Comparison of ENCODE assay signal across 18 cellular contexts in the genomic region with DNA sequence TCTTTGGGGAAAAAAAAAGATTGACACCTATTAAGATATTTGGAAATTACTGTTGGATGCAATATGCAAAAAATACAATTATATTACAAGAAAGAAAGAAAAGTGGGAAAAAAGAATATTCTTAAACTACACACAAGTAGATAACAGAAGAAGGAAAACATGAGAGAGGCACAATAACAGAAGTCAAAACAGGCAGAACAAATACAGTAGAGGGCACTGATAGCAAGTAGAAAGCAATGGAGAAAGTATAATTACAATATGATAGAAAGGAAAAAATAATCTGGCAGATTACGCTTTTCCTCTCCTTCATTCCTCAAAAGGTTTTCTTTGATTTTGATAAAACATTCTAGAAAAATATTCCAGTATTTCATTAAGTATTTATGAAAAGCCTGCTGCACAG.
DNase-seq lines count a peak whose midpoint lies in the region; ATAC-seq, FAIRE-seq and TF ChIP-seq lines count a peak whose summit lies in the region.
"Had no signal": no experiment of that assay in that cellular context is flagged by ENCODE, and none has a peak within 500 bp of the region (broad histone marks: within the 10 kb centered on the region; RNA-seq: fewer than 3 reads in every experiment).

No MANE protein-coding gene starts in this region.

- ATAC-seq in heart left ventricle (peak in 1 of 4 donors; percentile 56), Right ventricle myocardium inferior (no peak), T-helper 17 cell (no peak), GM21825 (IDR thresholded peaks at IDR 0.05; ENCODE audit: unreplicated experiment) (no peak)
- ATAC-seq: CD8-positive, alpha-beta T cell had no signal

- H3K27me3 ChIP-seq in heart left ventricle: no peaks in the 10 kb centered on the region

- peaks cover 19% of the 10 kb centered on the region for H3K4me1 Mint-ChIP-seq in T-helper 17 cell

- intact Hi-C loops in heart left ventricle (cut with DNase I): no loop called here
- intact Hi-C loops in Right ventricle myocardium inferior (cut with DNase I): loop anchor here (5.0 kb wide), 1 partner anchor 70 kb away; a partner anchor contains a TSS

- H3K4me3 ChIP-seq in heart left ventricle: no peak overlapping the region

- no peaks in the 10 kb centered on the region for H3K27me3 Mint-ChIP-seq in T-helper 17 cell

- DNase-seq in heart left ventricle (no peak), Right ventricle myocardium inferior (ENCODE audit: missing footprints) (no peak), T-helper 17 cell (no peak), frontal cortex (ENCODE audit: low spot score in 2 of 2) (no peak), superior temporal gyrus (ENCODE audit: extremely low spot score) (peak; percentile 77), RPMI8226 (no peak)
- no peak for DNase-seq in NK-92 treated with Interleukin-12 subunit alpha and Interleukin-12 subunit beta, amount 100 ng/mL, for 24 hours (lab: John Stamatoyannopoulos, UW)
- DNase-seq: CD8-positive, alpha-beta T cell; DMS79; effector CD8-positive, alpha-beta T cell; kidney glomerular epithelial cell; NCI-H1105 treated with DMSO at 0.1 percent for 48 hours; NCI-H774; stimulated activated CD4-positive, alpha-beta T cell treated with anti-CD3 and anti-CD28 coated beads, Interleukin-12 subunit alpha, Interleukin-12 subunit beta, amount 100 ng/mL, for 4 hours; T-helper 1 cell had no signal

- peak; percentile 87 for FAIRE-seq in frontal cortex (lab: Jason Lieb, UNC)
- FAIRE-seq: RCC 7860 had no signal

- 57 to 80% (median 68%) methylated on average over 1 of the region's 1 CpG for WGBS in heart left ventricle, 4 donors

- peaks cover 0 to 30% (median 8%) of the 10 kb centered on the region in 12 donors for H3K4me1 ChIP-seq in heart left ventricle

- peaks cover 7% of the 10 kb centered on the region for H3K36me3 Mint-ChIP-seq in T-helper 17 cell (ENCODE audit: low read depth)

- H3K36me3 ChIP-seq in heart left ventricle: peaks cover 0 to 32% (median 15%) of the 10 kb centered on the region in 9 donors

- no peak for TF ChIP-seq POLR2A in heart left ventricle (IDR thresholded peaks at IDR 0.05)

- peak in 7 of 12 donors; percentile 9 to 53 (median 40) for TF ChIP-seq CTCF in heart left ventricle (IDR thresholded peaks at IDR 0.05)

- H3K9me3 ChIP-seq in heart left ventricle (no peaks in the 10 kb centered on the region), T-helper 17 cell (ENCODE audit: control insufficient read depth, low read length, poor library complexity, severe bottlenecking) (no peaks in the 10 kb centered on the region)

- H3K4me3 Mint-ChIP-seq in T-helper 17 cell: no peak overlapping the region
- H3K4me3 Mint-ChIP-seq: CD8-positive, alpha-beta T cell had no signal

- peak overlapping the region; percentile 32 for H3K27ac Mint-ChIP-seq in T-helper 17 cell
- H3K27ac Mint-ChIP-seq: activated T-helper 2 cell treated with anti-CD3 and anti-CD28 coated beads, Interferon-gamma antibody, Interleukin-2, Interleukin-4, amounts not matched to agents 10 μg/mL and 5 μg/mL and 100 μg/mL, durations not matched to agents 14 hours and 24 hours and 36 hours; CD8-positive, alpha-beta T cell had no signal

- H3K27ac ChIP-seq in heart left ventricle: no peak overlapping the region
